In genomic region chr3:179474480-179474879, GRCh38 we compare ENCODE assay signal across 14 cellular contexts. TPM values are rescaled to one million over a fixed set of nuclear protein-coding genes. Genes with fewer than 3 reads are reported as not detected.
DNase-seq lines count a peak whose midpoint lies in the region; ATAC-seq and TF ChIP-seq lines count a peak whose summit lies in the region.
"Had no signal": no experiment of that assay in that cellular context is flagged by ENCODE, and none has a peak within 500 bp of the region (broad histone marks: within the 10 kb centered on the region; RNA-seq: fewer than 3 reads in every experiment).

No MANE protein-coding gene starts in this region.

- TF ChIP-seq CTCF in left ventricle myocardium inferior (IDR thresholded peaks at IDR 0.05; ENCODE audit: borderline replicate concordance), result no peak
- TF ChIP-seq CTCF in hepatocyte (IDR thresholded peaks at IDR 0.05; ENCODE audit: poor library complexity), result no peak
- TF ChIP-seq CTCF in osteoblast (IDR thresholded peaks at IDR 0.05; ENCODE audit: extremely low read depth, low read depth, low read length), result no peak

- H3K27ac ChIP-seq in left ventricle myocardium inferior (replicated peaks), result peak overlapping the region; percentile 60
- H3K27ac ChIP-seq in hepatocyte, result no peak overlapping the region
- no peak overlapping the region for H3K27ac ChIP-seq in osteoblast (ENCODE audit: low read depth, low read length)

- no peaks in the 10 kb centered on the region for H4K20me1 ChIP-seq in hepatocyte (ENCODE audit: insufficient read depth, poor library complexity, severe bottlenecking)
- no peaks in the 10 kb centered on the region for H4K20me1 ChIP-seq in osteoblast (ENCODE audit: insufficient read depth, low read length)

- H3K4me3 ChIP-seq in left ventricle myocardium inferior, result no peak overlapping the region
- H3K4me3 ChIP-seq in hepatocyte, result no peak overlapping the region
- no peak overlapping the region for H3K4me3 ChIP-seq in osteoblast (ENCODE audit: insufficient read depth, low read length)
- H3K4me3 ChIP-seq: HAP-1 had no signal

- intact Hi-C loops in left ventricle myocardium inferior (cut with micrococcal nuclease) (no loop called here), Right ventricle myocardium superior (cut with DNase I) (no loop called here)

- DNase-seq in left ventricle myocardium inferior (no peak), Right ventricle myocardium superior (no peak), RKO (ENCODE audit: low spot score) (peak; percentile 7), left kidney (ENCODE audit: low read depth, low spot score) (peak; percentile 63), hepatocyte (ENCODE audit: low spot score) (no peak), OCI-M1 (lab: John Stamatoyannopoulos, UW) (no peak), osteoblast (ENCODE audit: insufficient read length, low spot score, missing footprints) (no peak)
- DNase-seq: C1 segment of cervical spinal cord, NCI-H1436 treated with DMSO at 0.1 percent for 48 hours, NCI-H524 treated with DMSO at 0.1 percent for 48 hours had no signal

- no peaks in the 10 kb centered on the region for H3K79me2 ChIP-seq in hepatocyte
- no peaks in the 10 kb centered on the region for H3K79me2 ChIP-seq in osteoblast (ENCODE audit: insufficient read depth, low read length)

- H3K27me3 ChIP-seq in left ventricle myocardium inferior (ENCODE audit: low read depth), result no peaks in the 10 kb centered on the region
- H3K27me3 ChIP-seq in hepatocyte, result no peaks in the 10 kb centered on the region
- no peaks in the 10 kb centered on the region for H3K27me3 ChIP-seq in osteoblast (ENCODE audit: insufficient read depth, low read length)

- no peaks in the 10 kb centered on the region for H3K9me3 ChIP-seq in left ventricle myocardium inferior (replicated peaks)
- H3K9me3 ChIP-seq in hepatocyte (ENCODE audit: low read depth), result no peaks in the 10 kb centered on the region
- H3K9me3 ChIP-seq in osteoblast (ENCODE audit: low read depth, low read length), result no peaks in the 10 kb centered on the region
- H3K9me3 ChIP-seq: HAP-1 had no signal

- H3K4me2 ChIP-seq in hepatocyte (no peak overlapping the region), osteoblast (ENCODE audit: insufficient read depth, low read length) (no peak overlapping the region)

- H3K36me3 ChIP-seq in left ventricle myocardium inferior (no peaks in the 10 kb centered on the region), hepatocyte (replicated peaks; ENCODE audit: insufficient read depth, low read depth) (no peaks in the 10 kb centered on the region), osteoblast (ENCODE audit: insufficient read depth, low read length) (no peaks in the 10 kb centered on the region)
- H3K36me3 ChIP-seq: HAP-1 had no signal

- H3K9me2 ChIP-seq in hepatocyte (replicated peaks; ENCODE audit: insufficient read depth), result no peaks in the 10 kb centered on the region

- H3K4me1 ChIP-seq in left ventricle myocardium inferior (peaks cover 16% of the 10 kb centered on the region), hepatocyte (ENCODE audit: insufficient read depth) (no peaks in the 10 kb centered on the region), osteoblast (ENCODE audit: insufficient read depth, low read length) (no peaks in the 10 kb centered on the region)
- H3K4me1 ChIP-seq: HAP-1 had no signal

- no peak for ATAC-seq in Right ventricle myocardium superior (ENCODE audit: poor library complexity)
- ATAC-seq in GM19023 (IDR thresholded peaks at IDR 0.05; ENCODE audit: unreplicated experiment), result no peak
- ATAC-seq: Right ventricle myocardium inferior had no signal

- H2AFZ ChIP-seq in hepatocyte (no peak overlapping the region), osteoblast (ENCODE audit: low read length) (no peak overlapping the region)

RNA-seq across cellular contexts. Expression of gene GNB4, which starts 23.2 kb away (rescaled TPM):
- 11.9 TPM for total RNA-seq in left ventricle myocardium inferior
- total RNA-seq in Right ventricle myocardium superior, result 13.6 TPM
- 23.2 and 26.0 TPM in 2 replicates for total RNA-seq in hepatocyte
- polyA plus RNA-seq in hepatocyte, result 8.5 and 9.0 TPM in 2 replicates
- 79.3 and 92.3 TPM in 2 replicates for total RNA-seq in osteoblast
- total RNA-seq: HT-29 had no signal

Comparison
In these comparisons a context has a peak if more than half of its experiments do, and no peak if none do; other contexts are left out.
1. DNase-seq: peak in RKO (single experiment) and left kidney (single experiment); none in left ventricle myocardium inferior (single experiment), Right ventricle myocardium superior (single experiment), hepatocyte (single experiment), OCI-M1 (single experiment) and osteoblast (single experiment).